1 cellular context compared by ENCODE assay signal in the genomic region with DNA sequence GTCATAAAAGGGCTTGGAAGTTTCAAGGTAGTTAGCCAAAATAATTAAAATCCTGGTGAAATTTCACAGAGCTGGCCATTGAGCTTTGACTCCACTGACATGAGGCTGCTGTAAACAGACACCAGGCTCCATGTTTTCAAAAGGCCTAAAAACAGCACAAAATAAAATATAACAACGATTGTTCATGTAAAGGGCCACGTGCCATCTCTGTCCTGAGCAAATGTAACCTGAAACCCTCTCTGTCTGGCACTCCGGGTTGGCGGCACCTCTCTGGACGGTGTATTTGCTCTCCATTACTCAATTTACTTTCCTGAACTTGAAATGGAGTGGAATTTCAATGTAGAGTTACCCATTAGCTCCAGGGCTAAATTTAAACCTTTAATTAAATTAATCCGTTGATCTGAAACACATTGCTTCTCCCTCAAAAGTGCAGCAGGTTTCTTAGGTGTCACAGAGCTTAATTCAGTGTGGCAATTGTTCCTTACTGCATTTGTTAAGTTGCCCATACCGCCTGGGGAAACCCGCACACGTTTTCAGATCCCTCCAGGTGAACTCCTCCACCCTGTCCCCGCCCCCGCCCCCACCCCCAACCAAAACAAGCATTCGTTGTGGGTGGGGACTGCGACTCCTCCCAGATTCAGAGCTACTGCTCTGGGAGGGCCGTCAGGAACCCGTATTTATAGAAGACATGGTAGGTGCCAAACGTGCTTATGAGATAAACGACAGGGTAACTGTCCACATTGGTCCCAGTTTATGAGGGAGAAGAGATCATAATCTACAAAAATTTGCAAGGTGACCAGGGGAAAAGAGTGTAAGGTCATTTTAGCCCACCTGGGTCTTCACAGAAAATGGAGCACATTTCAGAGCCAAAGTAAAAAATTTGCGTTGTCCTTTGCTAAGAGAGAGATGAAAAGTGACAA.
TF ChIP-seq lines count a peak whose summit lies in the region.

No MANE protein-coding gene starts in this region.

TF ChIP-seq in HepG2, 621 proteins besides CTCF, POLR2A, EP300 and RAD21 (continued from another document and continues in another):
- TF ChIP-seq, protein P1, sequence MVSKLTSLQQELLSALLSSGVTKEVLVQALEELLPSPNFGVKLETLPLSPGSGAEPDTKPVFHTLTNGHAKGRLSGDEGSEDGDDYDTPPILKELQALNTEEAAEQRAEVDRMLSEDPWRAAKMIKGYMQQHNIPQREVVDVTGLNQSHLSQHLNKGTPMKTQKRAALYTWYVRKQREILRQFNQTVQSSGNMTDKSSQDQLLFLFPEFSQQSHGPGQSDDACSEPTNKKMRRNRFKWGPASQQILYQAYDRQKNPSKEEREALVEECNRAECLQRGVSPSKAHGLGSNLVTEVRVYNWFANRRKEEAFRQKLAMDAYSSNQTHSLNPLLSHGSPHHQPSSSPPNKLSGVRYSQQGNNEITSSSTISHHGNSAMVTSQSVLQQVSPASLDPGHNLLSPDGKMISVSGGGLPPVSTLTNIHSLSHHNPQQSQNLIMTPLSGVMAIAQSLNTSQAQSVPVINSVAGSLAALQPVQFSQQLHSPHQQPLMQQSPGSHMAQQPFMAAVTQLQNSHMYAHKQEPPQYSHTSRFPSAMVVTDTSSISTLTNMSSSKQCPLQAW (CRISPR knock-in tag; IDR thresholded peaks at IDR 0.05): peak; percentile 24; the same call in 1 of the 2 replicates
- TF ChIP-seq ZNF782 (CRISPR knock-in tag; IDR thresholded peaks at IDR 0.05; ENCODE audit: borderline replicate concordance) (0 out of 2 replicates have a peak, but pooled peaks have one; percentile 1), AKAP8 (CRISPR knock-in tag; IDR thresholded peaks at IDR 0.05) (no peak), DNMT3B (CRISPR knock-in tag; conservative IDR thresholded peaks at IDR 0.05) (no peak), ZNF501 (CRISPR knock-in tag; IDR thresholded peaks at IDR 0.05) (no peak), ZNF883 (CRISPR knock-in tag; IDR thresholded peaks at IDR 0.05; ENCODE audit: not compliant biosample characterization) (no peak), EZH2 (conservative IDR thresholded peaks at IDR 0.05; ENCODE audit: low read depth, low read length) (no peak), BCL6 (CRISPR knock-in tag; IDR thresholded peaks at IDR 0.05) (peak; percentile 65), HNF4G (IDR thresholded peaks at IDR 0.05; ENCODE audit: borderline replicate concordance, low read depth, low read length) (no peak), HNF4G (CRISPR knock-in tag; IDR thresholded peaks at IDR 0.05; ENCODE audit: borderline replicate concordance, low read depth) (no peak), ZNF17 (CRISPR knock-in tag; IDR thresholded peaks at IDR 0.05) (no peak), ZNF292 (CRISPR knock-in tag; IDR thresholded peaks at IDR 0.05; ENCODE audit: borderline replicate concordance, low read depth) (0 out of 2 replicates have a peak, but pooled peaks have one; percentile 7), MIER2 (CRISPR knock-in tag; IDR thresholded peaks at IDR 0.05) (no peak), CEBPB (IDR thresholded peaks at IDR 0.05; ENCODE audit: borderline replicate concordance, low read depth, low read length) (peak; percentile 58; the same call in 1 of the 2 replicates), CAMTA2 (CRISPR knock-in tag; IDR thresholded peaks at IDR 0.05; ENCODE audit: borderline replicate concordance) (no peak), ZBTB38 (CRISPR knock-in tag; IDR thresholded peaks at IDR 0.05) (no peak), PHF21A (CRISPR knock-in tag; IDR thresholded peaks at IDR 0.05) (peak; percentile 74), ARNT (IDR thresholded peaks at IDR 0.05) (no peak), PCBP2 (optimal IDR thresholded peaks at IDR 0.05; ENCODE audit: low read depth, low read length, poor library complexity, severe bottlenecking) (no peak), CCAR2 (optimal IDR thresholded peaks at IDR 0.05; ENCODE audit: low read depth, low read length) (peak; percentile 15)
- TF ChIP-seq, protein P2, sequence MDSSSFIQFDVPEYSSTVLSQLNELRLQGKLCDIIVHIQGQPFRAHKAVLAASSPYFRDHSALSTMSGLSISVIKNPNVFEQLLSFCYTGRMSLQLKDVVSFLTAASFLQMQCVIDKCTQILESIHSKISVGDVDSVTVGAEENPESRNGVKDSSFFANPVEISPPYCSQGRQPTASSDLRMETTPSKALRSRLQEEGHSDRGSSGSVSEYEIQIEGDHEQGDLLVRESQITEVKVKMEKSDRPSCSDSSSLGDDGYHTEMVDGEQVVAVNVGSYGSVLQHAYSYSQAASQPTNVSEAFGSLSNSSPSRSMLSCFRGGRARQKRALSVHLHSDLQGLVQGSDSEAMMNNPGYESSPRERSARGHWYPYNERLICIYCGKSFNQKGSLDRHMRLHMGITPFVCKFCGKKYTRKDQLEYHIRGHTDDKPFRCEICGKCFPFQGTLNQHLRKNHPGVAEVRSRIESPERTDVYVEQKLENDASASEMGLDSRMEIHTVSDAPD (CRISPR knock-in tag; IDR thresholded peaks at IDR 0.05): no peak
- TF ChIP-seq, protein P3, sequence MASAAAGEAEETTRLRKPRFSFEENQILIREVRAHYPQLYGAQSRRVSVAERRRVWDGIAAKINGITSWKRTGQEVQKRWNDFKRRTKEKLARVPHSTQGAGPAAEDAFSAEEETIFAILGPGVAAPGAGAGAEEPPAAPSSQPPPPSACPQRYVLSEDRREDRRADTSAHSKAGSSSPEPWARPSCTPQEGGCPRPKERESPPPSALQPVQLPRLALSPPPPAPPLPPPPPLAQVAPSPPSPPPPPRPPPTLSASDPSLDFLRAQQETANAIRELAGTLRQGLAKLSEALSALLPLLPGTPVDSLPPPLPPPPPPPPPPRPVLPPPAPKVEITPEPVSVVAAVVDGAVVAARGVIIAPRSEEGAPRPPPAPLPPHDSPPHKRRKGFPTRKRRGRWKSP (CRISPR knock-in tag; IDR thresholded peaks at IDR 0.05): no peak; the same call in 1 of the 2 replicates
- TF ChIP-seq, protein P4, sequence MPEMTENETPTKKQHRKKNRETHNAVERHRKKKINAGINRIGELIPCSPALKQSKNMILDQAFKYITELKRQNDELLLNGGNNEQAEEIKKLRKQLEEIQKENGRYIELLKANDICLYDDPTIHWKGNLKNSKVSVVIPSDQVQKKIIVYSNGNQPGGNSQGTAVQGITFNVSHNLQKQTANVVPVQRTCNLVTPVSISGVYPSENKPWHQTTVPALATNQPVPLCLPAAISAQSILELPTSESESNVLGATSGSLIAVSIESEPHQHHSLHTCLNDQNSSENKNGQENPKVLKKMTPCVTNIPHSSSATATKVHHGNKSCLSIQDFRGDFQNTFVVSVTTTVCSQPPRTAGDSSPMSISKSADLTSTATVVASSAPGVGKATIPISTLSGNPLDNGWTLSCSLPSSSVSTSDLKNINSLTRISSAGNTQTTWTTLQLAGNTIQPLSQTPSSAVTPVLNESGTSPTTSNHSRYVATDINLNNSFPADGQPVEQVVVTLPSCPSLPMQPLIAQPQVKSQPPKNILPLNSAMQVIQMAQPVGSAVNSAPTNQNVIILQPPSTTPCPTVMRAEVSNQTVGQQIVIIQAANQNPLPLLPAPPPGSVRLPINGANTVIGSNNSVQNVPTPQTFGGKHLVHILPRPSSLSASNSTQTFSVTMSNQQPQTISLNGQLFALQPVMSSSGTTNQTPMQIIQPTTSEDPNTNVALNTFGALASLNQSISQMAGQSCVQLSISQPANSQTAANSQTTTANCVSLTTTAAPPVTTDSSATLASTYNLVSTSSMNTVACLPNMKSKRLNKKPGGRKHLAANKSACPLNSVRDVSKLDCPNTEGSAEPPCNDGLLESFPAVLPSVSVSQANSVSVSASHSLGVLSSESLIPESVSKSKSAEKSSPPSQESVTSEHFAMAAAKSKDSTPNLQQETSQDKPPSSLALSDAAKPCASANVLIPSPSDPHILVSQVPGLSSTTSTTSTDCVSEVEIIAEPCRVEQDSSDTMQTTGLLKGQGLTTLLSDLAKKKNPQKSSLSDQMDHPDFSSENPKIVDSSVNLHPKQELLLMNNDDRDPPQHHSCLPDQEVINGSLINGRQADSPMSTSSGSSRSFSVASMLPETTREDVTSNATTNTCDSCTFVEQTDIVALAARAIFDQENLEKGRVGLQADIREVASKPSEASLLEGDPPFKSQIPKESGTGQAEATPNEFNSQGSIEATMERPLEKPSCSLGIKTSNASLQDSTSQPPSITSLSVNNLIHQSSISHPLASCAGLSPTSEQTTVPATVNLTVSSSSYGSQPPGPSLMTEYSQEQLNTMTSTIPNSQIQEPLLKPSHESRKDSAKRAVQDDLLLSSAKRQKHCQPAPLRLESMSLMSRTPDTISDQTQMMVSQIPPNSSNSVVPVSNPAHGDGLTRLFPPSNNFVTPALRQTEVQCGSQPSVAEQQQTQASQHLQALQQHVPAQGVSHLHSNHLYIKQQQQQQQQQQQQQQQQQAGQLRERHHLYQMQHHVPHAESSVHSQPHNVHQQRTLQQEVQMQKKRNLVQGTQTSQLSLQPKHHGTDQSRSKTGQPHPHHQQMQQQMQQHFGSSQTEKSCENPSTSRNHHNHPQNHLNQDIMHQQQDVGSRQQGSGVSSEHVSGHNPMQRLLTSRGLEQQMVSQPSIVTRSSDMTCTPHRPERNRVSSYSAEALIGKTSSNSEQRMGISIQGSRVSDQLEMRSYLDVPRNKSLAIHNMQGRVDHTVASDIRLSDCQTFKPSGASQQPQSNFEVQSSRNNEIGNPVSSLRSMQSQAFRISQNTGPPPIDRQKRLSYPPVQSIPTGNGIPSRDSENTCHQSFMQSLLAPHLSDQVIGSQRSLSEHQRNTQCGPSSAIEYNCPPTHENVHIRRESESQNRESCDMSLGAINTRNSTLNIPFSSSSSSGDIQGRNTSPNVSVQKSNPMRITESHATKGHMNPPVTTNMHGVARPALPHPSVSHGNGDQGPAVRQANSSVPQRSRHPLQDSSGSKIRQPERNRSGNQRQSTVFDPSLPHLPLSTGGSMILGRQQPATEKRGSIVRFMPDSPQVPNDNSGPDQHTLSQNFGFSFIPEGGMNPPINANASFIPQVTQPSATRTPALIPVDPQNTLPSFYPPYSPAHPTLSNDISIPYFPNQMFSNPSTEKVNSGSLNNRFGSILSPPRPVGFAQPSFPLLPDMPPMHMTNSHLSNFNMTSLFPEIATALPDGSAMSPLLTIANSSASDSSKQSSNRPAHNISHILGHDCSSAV (CRISPR knock-in tag; IDR thresholded peaks at IDR 0.05; ENCODE audit: borderline replicate concordance): no peak
- TF ChIP-seq, protein P5, sequence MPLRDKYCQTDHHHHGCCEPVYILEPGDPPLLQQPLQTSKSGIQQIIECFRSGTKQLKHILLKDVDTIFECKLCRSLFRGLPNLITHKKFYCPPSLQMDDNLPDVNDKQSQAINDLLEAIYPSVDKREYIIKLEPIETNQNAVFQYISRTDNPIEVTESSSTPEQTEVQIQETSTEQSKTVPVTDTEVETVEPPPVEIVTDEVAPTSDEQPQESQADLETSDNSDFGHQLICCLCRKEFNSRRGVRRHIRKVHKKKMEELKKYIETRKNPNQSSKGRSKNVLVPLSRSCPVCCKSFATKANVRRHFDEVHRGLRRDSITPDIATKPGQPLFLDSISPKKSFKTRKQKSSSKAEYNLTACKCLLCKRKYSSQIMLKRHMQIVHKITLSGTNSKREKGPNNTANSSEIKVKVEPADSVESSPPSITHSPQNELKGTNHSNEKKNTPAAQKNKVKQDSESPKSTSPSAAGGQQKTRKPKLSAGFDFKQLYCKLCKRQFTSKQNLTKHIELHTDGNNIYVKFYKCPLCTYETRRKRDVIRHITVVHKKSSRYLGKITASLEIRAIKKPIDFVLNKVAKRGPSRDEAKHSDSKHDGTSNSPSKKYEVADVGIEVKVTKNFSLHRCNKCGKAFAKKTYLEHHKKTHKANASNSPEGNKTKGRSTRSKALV (CRISPR knock-in tag; IDR thresholded peaks at IDR 0.05): no peak
- TF ChIP-seq, protein P6, sequence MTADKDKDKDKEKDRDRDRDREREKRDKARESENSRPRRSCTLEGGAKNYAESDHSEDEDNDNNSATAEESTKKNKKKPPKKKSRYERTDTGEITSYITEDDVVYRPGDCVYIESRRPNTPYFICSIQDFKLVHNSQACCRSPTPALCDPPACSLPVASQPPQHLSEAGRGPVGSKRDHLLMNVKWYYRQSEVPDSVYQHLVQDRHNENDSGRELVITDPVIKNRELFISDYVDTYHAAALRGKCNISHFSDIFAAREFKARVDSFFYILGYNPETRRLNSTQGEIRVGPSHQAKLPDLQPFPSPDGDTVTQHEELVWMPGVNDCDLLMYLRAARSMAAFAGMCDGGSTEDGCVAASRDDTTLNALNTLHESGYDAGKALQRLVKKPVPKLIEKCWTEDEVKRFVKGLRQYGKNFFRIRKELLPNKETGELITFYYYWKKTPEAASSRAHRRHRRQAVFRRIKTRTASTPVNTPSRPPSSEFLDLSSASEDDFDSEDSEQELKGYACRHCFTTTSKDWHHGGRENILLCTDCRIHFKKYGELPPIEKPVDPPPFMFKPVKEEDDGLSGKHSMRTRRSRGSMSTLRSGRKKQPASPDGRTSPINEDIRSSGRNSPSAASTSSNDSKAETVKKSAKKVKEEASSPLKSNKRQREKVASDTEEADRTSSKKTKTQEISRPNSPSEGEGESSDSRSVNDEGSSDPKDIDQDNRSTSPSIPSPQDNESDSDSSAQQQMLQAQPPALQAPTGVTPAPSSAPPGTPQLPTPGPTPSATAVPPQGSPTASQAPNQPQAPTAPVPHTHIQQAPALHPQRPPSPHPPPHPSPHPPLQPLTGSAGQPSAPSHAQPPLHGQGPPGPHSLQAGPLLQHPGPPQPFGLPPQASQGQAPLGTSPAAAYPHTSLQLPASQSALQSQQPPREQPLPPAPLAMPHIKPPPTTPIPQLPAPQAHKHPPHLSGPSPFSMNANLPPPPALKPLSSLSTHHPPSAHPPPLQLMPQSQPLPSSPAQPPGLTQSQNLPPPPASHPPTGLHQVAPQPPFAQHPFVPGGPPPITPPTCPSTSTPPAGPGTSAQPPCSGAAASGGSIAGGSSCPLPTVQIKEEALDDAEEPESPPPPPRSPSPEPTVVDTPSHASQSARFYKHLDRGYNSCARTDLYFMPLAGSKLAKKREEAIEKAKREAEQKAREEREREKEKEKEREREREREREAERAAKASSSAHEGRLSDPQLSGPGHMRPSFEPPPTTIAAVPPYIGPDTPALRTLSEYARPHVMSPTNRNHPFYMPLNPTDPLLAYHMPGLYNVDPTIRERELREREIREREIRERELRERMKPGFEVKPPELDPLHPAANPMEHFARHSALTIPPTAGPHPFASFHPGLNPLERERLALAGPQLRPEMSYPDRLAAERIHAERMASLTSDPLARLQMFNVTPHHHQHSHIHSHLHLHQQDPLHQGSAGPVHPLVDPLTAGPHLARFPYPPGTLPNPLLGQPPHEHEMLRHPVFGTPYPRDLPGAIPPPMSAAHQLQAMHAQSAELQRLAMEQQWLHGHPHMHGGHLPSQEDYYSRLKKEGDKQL (CRISPR knock-in tag; IDR thresholded peaks at IDR 0.05; ENCODE audit: low read depth): peak; percentile 38; the same call in 1 of the 2 replicates
- TF ChIP-seq, protein P7, sequence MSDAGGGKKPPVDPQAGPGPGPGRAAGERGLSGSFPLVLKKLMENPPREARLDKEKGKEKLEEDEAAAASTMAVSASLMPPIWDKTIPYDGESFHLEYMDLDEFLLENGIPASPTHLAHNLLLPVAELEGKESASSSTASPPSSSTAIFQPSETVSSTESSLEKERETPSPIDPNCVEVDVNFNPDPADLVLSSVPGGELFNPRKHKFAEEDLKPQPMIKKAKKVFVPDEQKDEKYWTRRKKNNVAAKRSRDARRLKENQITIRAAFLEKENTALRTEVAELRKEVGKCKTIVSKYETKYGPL (CRISPR knock-in tag; IDR thresholded peaks at IDR 0.05): no peak
- TF ChIP-seq, protein P8, sequence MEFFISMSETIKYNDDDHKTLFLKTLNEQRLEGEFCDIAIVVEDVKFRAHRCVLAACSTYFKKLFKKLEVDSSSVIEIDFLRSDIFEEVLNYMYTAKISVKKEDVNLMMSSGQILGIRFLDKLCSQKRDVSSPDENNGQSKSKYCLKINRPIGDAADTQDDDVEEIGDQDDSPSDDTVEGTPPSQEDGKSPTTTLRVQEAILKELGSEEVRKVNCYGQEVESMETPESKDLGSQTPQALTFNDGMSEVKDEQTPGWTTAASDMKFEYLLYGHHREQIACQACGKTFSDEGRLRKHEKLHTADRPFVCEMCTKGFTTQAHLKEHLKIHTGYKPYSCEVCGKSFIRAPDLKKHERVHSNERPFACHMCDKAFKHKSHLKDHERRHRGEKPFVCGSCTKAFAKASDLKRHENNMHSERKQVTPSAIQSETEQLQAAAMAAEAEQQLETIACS (CRISPR knock-in tag; IDR thresholded peaks at IDR 0.05): no peak
